ENCODE assay signal across 10 cellular contexts in the genomic region with DNA sequence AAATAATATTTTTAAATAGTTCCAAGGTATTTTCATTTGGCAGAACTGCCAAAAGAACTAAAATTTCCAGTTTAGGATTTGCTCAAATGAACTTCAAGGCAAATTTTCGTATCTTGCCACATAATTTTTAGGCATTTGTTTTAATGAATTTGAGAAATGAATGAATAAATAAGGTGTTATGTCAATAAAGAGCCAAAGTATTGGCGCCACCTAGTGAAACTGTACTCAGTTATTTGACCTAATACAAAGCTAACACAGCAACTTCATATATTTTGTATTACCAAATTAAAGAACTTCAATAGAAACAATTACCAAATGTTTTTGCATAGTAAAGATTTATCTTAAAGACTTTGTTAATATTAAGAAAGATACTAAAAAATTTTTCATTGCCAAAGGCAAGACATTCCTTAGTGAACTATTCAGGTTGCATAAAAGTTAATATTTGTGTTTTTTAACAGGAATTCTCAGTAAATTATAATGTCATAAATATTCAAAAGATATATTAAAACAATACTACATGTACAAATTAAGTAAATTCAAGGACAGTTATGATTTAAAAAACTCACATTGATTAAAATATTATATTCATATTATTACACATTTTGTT. TPM values are rescaled to one million over a fixed set of nuclear protein-coding genes. Genes with fewer than 3 reads are reported as not detected.
DNase-seq lines count a peak whose midpoint lies in the region; ATAC-seq and TF ChIP-seq lines count a peak whose summit lies in the region.
"Had no signal": no experiment of that assay in that cellular context is flagged by ENCODE, and none has a peak within 500 bp of the region (broad histone marks: within the 10 kb centered on the region; RNA-seq: fewer than 3 reads in every experiment).

No MANE protein-coding gene starts in this region.

- no peak overlapping the region for H3K4me2 ChIP-seq in GM23338

- H3K4me1 ChIP-seq in CD4-positive, CD25-positive, alpha-beta regulatory T cell (ENCODE audit: control insufficient read depth, insufficient read depth, low read length, poor library complexity, severe bottlenecking) = no peaks in the 10 kb centered on the region
- H3K4me1 ChIP-seq in GM23338 (ENCODE audit: insufficient read depth) = no peaks in the 10 kb centered on the region

- H3K27me3 ChIP-seq in CD4-positive, CD25-positive, alpha-beta regulatory T cell (ENCODE audit: control insufficient read depth, insufficient read depth, low read length) = peaks cover 7% of the 10 kb centered on the region
- H3K27me3 ChIP-seq in GM23338 (ENCODE audit: insufficient read depth) (no peaks in the 10 kb centered on the region), kidney epithelial cell (ENCODE audit: control insufficient read depth, insufficient read depth, low read length) (no peaks in the 10 kb centered on the region)

- H3F3A ChIP-seq in GM23338 (replicated peaks; ENCODE audit: low read depth) = no peaks in the 10 kb centered on the region

- H3K9me3 Mint-ChIP-seq in CD4-positive, CD25-positive, alpha-beta regulatory T cell = peaks cover 0 to 11% (median 2%) of the 10 kb centered on the region in 7 donors
- H3K9me3 Mint-ChIP-seq in GM23338 = no peaks in the 10 kb centered on the region; the same call in 2 of the 3 replicates

- H2AFZ ChIP-seq in GM23338 = no peak overlapping the region

- peak; percentile 53 to 85 for TF ChIP-seq CTCF in GM23338 (conservative IDR thresholded peaks at IDR 0.05; ENCODE audit: low read depth in 2 of 2)
- peak; percentile 83 for TF ChIP-seq CTCF in VCaP (conservative IDR thresholded peaks at IDR 0.05)
- TF ChIP-seq CTCF in kidney epithelial cell (IDR thresholded peaks at IDR 0.05; ENCODE audit: insufficient read depth, low read length, poor library complexity, severe bottlenecking) = peak; percentile 57

- H3K36me3 ChIP-seq in CD4-positive, CD25-positive, alpha-beta regulatory T cell (ENCODE audit: control insufficient read depth, insufficient read depth, low read length) = no peaks in the 10 kb centered on the region
- no peaks in the 10 kb centered on the region for H3K36me3 ChIP-seq in GM23338 (ENCODE audit: insufficient read depth)
- no peaks in the 10 kb centered on the region for H3K36me3 ChIP-seq in kidney epithelial cell (ENCODE audit: control insufficient read depth, insufficient read depth, low read length)

- H3K4me3 Mint-ChIP-seq in CD4-positive, CD25-positive, alpha-beta regulatory T cell = no peak overlapping the region
- no peak overlapping the region for H3K4me3 Mint-ChIP-seq in GM23338
- H3K4me3 Mint-ChIP-seq: activated T-helper 17 cell treated with anti-CD3 and anti-CD28 coated beads, Interleukin-2, amount 50 U/mL, for 72 hours had no signal

- no peaks in the 10 kb centered on the region for H3K79me2 ChIP-seq in GM23338 (replicated peaks; ENCODE audit: insufficient read depth)

- H3K27ac Mint-ChIP-seq in CD4-positive, CD25-positive, alpha-beta regulatory T cell = no peak overlapping the region
- H3K27ac Mint-ChIP-seq in GM23338 = no peak overlapping the region
- H3K27ac Mint-ChIP-seq: activated T-helper 17 cell treated with anti-CD3 and anti-CD28 coated beads, Interleukin-2, amount 50 U/mL, for 72 hours had no signal

- peaks cover 13% of the 10 kb centered on the region for H3K27me3 Mint-ChIP-seq in CD4-positive, CD25-positive, alpha-beta regulatory T cell
- no peaks in the 10 kb centered on the region for H3K27me3 Mint-ChIP-seq in GM23338 (ENCODE audit: insufficient read depth, low read depth, poor library complexity)

- H3K4me1 Mint-ChIP-seq in CD4-positive, CD25-positive, alpha-beta regulatory T cell = no peaks in the 10 kb centered on the region
- H3K4me1 Mint-ChIP-seq in GM23338 = no peaks in the 10 kb centered on the region
- H3K4me1 Mint-ChIP-seq: activated T-helper 17 cell treated with anti-CD3 and anti-CD28 coated beads, Interleukin-2, amount 50 U/mL, for 72 hours had no signal

- H3K9me3 ChIP-seq in CD4-positive, CD25-positive, alpha-beta regulatory T cell (ENCODE audit: control insufficient read depth in 2 of 2, low read length in 2 of 2) = peaks cover 1 to 4% of the 10 kb centered on the region in 2 experiments

- no peaks in the 10 kb centered on the region for H3K36me3 Mint-ChIP-seq in CD4-positive, CD25-positive, alpha-beta regulatory T cell
- 0 out of 3 replicates have a peak, but pooled peaks cover 5% of the 10 kb centered on the region for H3K36me3 Mint-ChIP-seq in GM23338 (ENCODE audit: low read depth)

- H3K9me2 ChIP-seq in GM23338 (ENCODE audit: insufficient read depth) = no peaks in the 10 kb centered on the region

- no peaks in the 10 kb centered on the region for H4K20me1 ChIP-seq in GM23338 (replicated peaks; ENCODE audit: insufficient read depth)

- ATAC-seq in CD4-positive, CD25-positive, alpha-beta regulatory T cell (ENCODE audit: low read depth in 2 of 2) = no peak
- ATAC-seq in GM23338 = no peak
- ATAC-seq in HG03521 (IDR thresholded peaks at IDR 0.05; ENCODE audit: unreplicated experiment) = no peak
- ATAC-seq: activated T-helper 17 cell treated with anti-CD3 and anti-CD28 coated beads, Interleukin-2, amount 50 U/mL, for 72 hours; left lobe of liver had no signal

- no peak overlapping the region for H3K4me3 ChIP-seq in CD4-positive, CD25-positive, alpha-beta regulatory T cell (ENCODE audit: low read depth, low read length)
- H3K4me3 ChIP-seq in GM23338 = no peak overlapping the region
- no peak overlapping the region for H3K4me3 ChIP-seq in kidney epithelial cell (ENCODE audit: low read depth, low read length)

- peak in 2 of 3 donors; percentile 2 to 42 for DNase-seq in CD4-positive, CD25-positive, alpha-beta regulatory T cell
- DNase-seq in GM23338 (ENCODE audit: low spot score) (peak; percentile 40), kidney epithelial cell (ENCODE audit: low read depth) (no peak), DMS153 (lab: John Stamatoyannopoulos, UW) (no peak)
- no peak for DNase-seq in activated naive CD4-positive, alpha-beta T cell treated with anti-CD3 and anti-CD28 coated beads, Interleukin-2, amount 50 U/mL, for 16 hours
- no peak for DNase-seq in central memory CD4-positive, alpha-beta T cell

- no peak overlapping the region for H3K27ac ChIP-seq in CD4-positive, CD25-positive, alpha-beta regulatory T cell (ENCODE audit: insufficient read depth, low read length, poor library complexity, severe bottlenecking)
- H3K27ac ChIP-seq in GM23338 (ENCODE audit: low read depth) (no peak overlapping the region), VCaP (no peak overlapping the region)

RNA-seq across cellular contexts. Expression of gene STPG2, which starts 50.3 kb away (rescaled TPM):
- total RNA-seq in CD4-positive, CD25-positive, alpha-beta regulatory T cell = 0.39 TPM
- polyA plus RNA-seq in CD4-positive, CD25-positive, alpha-beta regulatory T cell = under 1 TPM in 1 of 4 donors, not detected in 3; 0.32 TPM
- total RNA-seq in GM23338 (2014; rRNA removed; shearing (Covaris generic)) = 0.17 TPM in 1 of 2 replicates, not detected in the other
- 0.14 and 0.32 TPM in 2 replicates for polyA plus RNA-seq in GM23338 (2016; fragmentation: Nextera tagmentation; extraction: Ambion mirVana)
- 0.07 TPM in 1 of 2 replicates, not detected in the other for total RNA-seq in kidney epithelial cell

Comparison
In these comparisons a context has a peak if more than half of its experiments do, and no peak if none do; other contexts are left out.
1. DNase-seq: peak in CD4-positive, CD25-positive, alpha-beta regulatory T cell (2 of 3) and GM23338 (single experiment); none in kidney epithelial cell (single experiment), DMS153 (single experiment), activated naive CD4-positive, alpha-beta T cell treated with anti-CD3 and anti-CD28 coated beads, Interleukin-2, amount 50 U/mL, for 16 hours (single experiment) and central memory CD4-positive, alpha-beta T cell (single experiment).
2. Peak in every context shown above with its lines, with median percentiles within 50 percentile points of each other: CTCF ChIP-seq.